In genomic region chr17:19726615-19727376, GRCh38 we compare ENCODE assay signal across 12 cellular contexts. TPM values are rescaled to one million over a fixed set of nuclear protein-coding genes. Genes with fewer than 3 reads are reported as not detected.
DNase-seq lines count a peak whose midpoint lies in the region; ATAC-seq and TF ChIP-seq lines count a peak whose summit lies in the region.
"Had no signal": no experiment of that assay in that cellular context is flagged by ENCODE, and none has a peak within 500 bp of the region (broad histone marks: within the 10 kb centered on the region; RNA-seq: fewer than 3 reads in every experiment).

No MANE protein-coding gene starts in this region.

- H2BK20ac ChIP-seq in IMR-90 (ENCODE audit: low read depth, low read length) = peak overlapping the region; percentile 11; the same call in 1 of the 2 replicates

- no peak overlapping the region for H3K9ac ChIP-seq in IMR-90 (ENCODE audit: low read depth, low read length)
- H3K9ac ChIP-seq in stomach smooth muscle (ENCODE audit: low read length in 2 of 2) = peak overlapping the region; percentile 46 to 51

- H3K14ac ChIP-seq in IMR-90 (replicated peaks; ENCODE audit: low read depth, low read length) = no peak overlapping the region

- TF ChIP-seq RAD21 in IMR-90 (IDR thresholded peaks at IDR 0.05; ENCODE audit: low read length) = no peak

- TF ChIP-seq CTCF in IMR-90 (conservative IDR thresholded peaks at IDR 0.05; ENCODE audit: low read depth, low read length) = no peak
- no peak for TF ChIP-seq CTCF in choroid plexus epithelial cell (conservative IDR thresholded peaks at IDR 0.05; ENCODE audit: low read depth, low read length)
- no peak for TF ChIP-seq CTCF in left lung (IDR thresholded peaks at IDR 0.05)

- H3K27me3 ChIP-seq in IMR-90 (ENCODE audit: control insufficient read depth, insufficient read depth, low read length) (peaks cover 20% of the 10 kb centered on the region), left lung (no peaks in the 10 kb centered on the region), stomach smooth muscle (ENCODE audit: control insufficient read depth in 1 of 2, insufficient read depth in 2 of 2, low read length in 2 of 2) (no peaks in the 10 kb centered on the region)

- no peak overlapping the region for H3K4me2 ChIP-seq in IMR-90 (ENCODE audit: low read depth, low read length)

- peaks cover 2% of the 10 kb centered on the region; the same call in 1 of the 2 replicates for H3K9me3 ChIP-seq in IMR-90 (ENCODE audit: control insufficient read depth, insufficient read depth, low read length)
- no peaks in the 10 kb centered on the region for H3K9me3 ChIP-seq in left lung
- no peaks in the 10 kb centered on the region for H3K9me3 ChIP-seq in stomach smooth muscle (ENCODE audit: control insufficient read depth in 2 of 2, low read length in 2 of 2)

- H2BK15ac ChIP-seq in IMR-90 (ENCODE audit: low read depth, low read length) = no peak overlapping the region

- H3K4me1 ChIP-seq in IMR-90 (ENCODE audit: control insufficient read depth, insufficient read depth, low read length) (peaks cover 11% of the 10 kb centered on the region; the same call in 1 of the 2 replicates), left lung (peaks cover 12 to 55% of the 10 kb centered on the region in 2 donors), stomach smooth muscle (ENCODE audit: control insufficient read depth, insufficient read depth, low read length) (peaks cover 34% of the 10 kb centered on the region)

- H3K27ac ChIP-seq in IMR-90 (ENCODE audit: insufficient read depth, low read length) = peak overlapping the region; percentile 88; the same call in 1 of the 2 replicates
- H3K27ac ChIP-seq in left lung = peak overlapping the region; percentile 43 to 83
- peak overlapping the region; percentile 94 for H3K27ac ChIP-seq in stomach smooth muscle (ENCODE audit: low read length)

- H3K4me3 ChIP-seq in IMR-90 (ENCODE audit: insufficient read depth, low read depth, low read length) (no peak overlapping the region), choroid plexus epithelial cell (ENCODE audit: low read depth, low read length) (no peak overlapping the region), left lung (no peak overlapping the region), stomach smooth muscle (ENCODE audit: low read length in 2 of 2) (no peak overlapping the region)

- whole genome bisulfite sequencing in IMR-90 (ENCODE audit: extremely low coverage in 2 of 2, insufficient read length in 1 of 2), 2 experiments = no CpG with 5 or more reads among the region's 7 CpGs

- no TSS peak for BruUV-seq in IMR-90 (replicated peaks; lab: Mats Ljungman, UMichigan)

- H3K36me3 ChIP-seq in IMR-90 (ENCODE audit: control insufficient read depth, insufficient read depth, low read length) (no peaks in the 10 kb centered on the region), left lung (no peaks in the 10 kb centered on the region), stomach smooth muscle (ENCODE audit: control insufficient read depth in 2 of 2, insufficient read depth in 2 of 2, low read length in 2 of 2) (no peaks in the 10 kb centered on the region)

- CTCF ChIA-PET in IMR-90 (lab: Yijun Ruan, JAX) = no interaction called here

- no peak overlapping the region for H3K23ac ChIP-seq in IMR-90 (ENCODE audit: low read depth, low read length)

- H4K91ac ChIP-seq in IMR-90 (ENCODE audit: insufficient read depth, low read depth, low read length) = no peak overlapping the region

- DNase-seq in IMR-90 (no peak), choroid plexus epithelial cell (ENCODE audit: low read depth) (peak; percentile 27), left lung (no peak), HuH-7 (ENCODE audit: low spot score) (no peak), NCI-H2029 (lab: John Stamatoyannopoulos, UW) (no peak)
- no peak for DNase-seq in activated T-cell treated with anti-CD3 and anti-CD28 coated beads, Interleukin-2, amount 50 U/mL, for 48 hours
- DNase-seq: endodermal cell; stimulated activated naive CD8-positive, alpha-beta T cell treated with anti-CD3 and anti-CD28 coated beads, Interleukin-15, Interleukin-2, amounts not matched to agents 100 U/mL and 50 U/mL, for 24 hours had no signal

- H2BK120ac ChIP-seq in IMR-90 (ENCODE audit: low read depth, low read length) = peak overlapping the region; percentile 16

- H4K20me1 ChIP-seq in IMR-90 (ENCODE audit: insufficient read depth, low read length) = no peaks in the 10 kb centered on the region

- no peak for ATAC-seq in IMR-90 (ENCODE audit: low read depth)
- no peak for ATAC-seq in left lung
- no peak for ATAC-seq in HG02973 (IDR thresholded peaks at IDR 0.05; ENCODE audit: unreplicated experiment)
- ATAC-seq: stimulated activated naive CD8-positive, alpha-beta T cell treated with anti-CD3 and anti-CD28 coated beads, Interleukin-15, Interleukin-2, amounts not matched to agents 100 U/mL and 50 U/mL, for 24 hours had no signal

- H4K5ac ChIP-seq in IMR-90 (ENCODE audit: low read depth, low read length) = peak overlapping the region; percentile 77; the same call in 1 of the 2 replicates

- intact Hi-C loops in IMR-90 (cut with micrococcal nuclease) (no loop called here), left lung (cut with DNase I) (no loop called here)

- no peak overlapping the region for H3K4ac ChIP-seq in IMR-90 (ENCODE audit: low read depth, low read length)

- dilution Hi-C loops in IMR-90 (cut with HindIII; ENCODE audit: low sequenced_read_pairs, unreplicated experiment) = no loop called here

- in situ Hi-C loops in IMR-90 (cut with MboI; ENCODE audit: low sequenced_read_pairs) = no loop called here

- H4K8ac ChIP-seq in IMR-90 (ENCODE audit: low read depth in 2 of 2, low read length in 2 of 2) = peak overlapping the region in 1 of 2 experiments; percentile 24; a peak in 1 of 4 replicates

- POLR2A ChIA-PET in IMR-90 (lab: Charles Lee; ENCODE audit: unreplicated experiment) = no interaction called here

- H3K18ac ChIP-seq in IMR-90 (ENCODE audit: low read depth, low read length) = peak overlapping the region; percentile 83; the same call in 1 of the 2 replicates

- H2BK5ac ChIP-seq in IMR-90 (ENCODE audit: low read depth, low read length, poor library complexity, severe bottlenecking) = no peak overlapping the region

- no peak overlapping the region for H2AK5ac ChIP-seq in IMR-90 (ENCODE audit: low read depth, low read length)

- H3K79me1 ChIP-seq in IMR-90 (ENCODE audit: low read depth in 1 of 2, low read length in 2 of 2) = no peaks in the 10 kb centered on the region

- no peak overlapping the region for H2AK9ac ChIP-seq in IMR-90 (replicated peaks; ENCODE audit: low read depth, low read length, poor library complexity)

- 0 out of 2 replicates have a peak, but pooled peaks cover 4% of the 10 kb centered on the region for H3K9me1 ChIP-seq in IMR-90 (ENCODE audit: insufficient read depth, low read length)

- no peak for TF ChIP-seq POLR2A in IMR-90 (IDR thresholded peaks at IDR 0.05; ENCODE audit: low read depth, low read length)

- no peak overlapping the region for H2AFZ ChIP-seq in IMR-90 (replicated peaks; ENCODE audit: low read length, poor library complexity)

- H3K56ac ChIP-seq in IMR-90 (ENCODE audit: extremely low read depth, insufficient read depth, low read length) = no peak overlapping the region

TF ChIP-seq in IMR-90, 13 proteins besides CTCF, POLR2A, EP300 and RAD21:
- TF ChIP-seq BHLHE40 (IDR thresholded peaks at IDR 0.05; ENCODE audit: low read depth, low read length) (no peak), MXI1 (IDR thresholded peaks at IDR 0.05; ENCODE audit: borderline replicate concordance, low read depth, low read length) (no peak), CEBPB (IDR thresholded peaks at IDR 0.05; ENCODE audit: low read depth, low read length) (no peak), FOS (IDR thresholded peaks at IDR 0.05; ENCODE audit: low read depth, low read length) (no peak), MAZ (IDR thresholded peaks at IDR 0.05; ENCODE audit: borderline replicate concordance, low read depth, low read length) (no peak), ELK1 (IDR thresholded peaks at IDR 0.05; ENCODE audit: borderline replicate concordance, low read depth, low read length) (no peak)

RNA-seq across cellular contexts. Expression of gene SLC47A2, which starts 10.4 kb away (rescaled TPM):
- total RNA-seq in IMR-90 (2012; rRNA removed) = not detected in 2 replicates
- polyA plus RNA-seq in IMR-90 (2012; rRNA removed) = not detected in 2 replicates
- polyA plus RNA-seq in IMR-90 (2012; cell fraction: cytosol; rRNA removed) = not detected in 2 replicates
- polyA plus RNA-seq in IMR-90 (2012; cell fraction: nucleus; rRNA removed; ENCODE audit: low replicate concordance) = not detected in 2 replicates
- total RNA-seq in left lung = not detected
- total RNA-seq: activated T-helper 2 cell treated with anti-CD3 and anti-CD28 coated beads, Interferon-gamma antibody, Interleukin-2, Interleukin-4, amounts not matched to agents 10 μg/mL and 5 μg/mL and 100 μg/mL, durations not matched to agents 14 hours and 24 hours and 36 hours; endodermal cell; lung microvascular endothelial cell had no signal

RNA-seq across cellular contexts. Expression of gene ALDH3A1, which starts 21.3 kb away (rescaled TPM):
- total RNA-seq in IMR-90 (2012; rRNA removed) = not detected in 2 replicates
- not detected in 2 replicates for polyA plus RNA-seq in IMR-90 (2012; rRNA removed)
- not detected in 2 replicates for polyA plus RNA-seq in IMR-90 (2012; cell fraction: cytosol; rRNA removed)
- not detected in 2 replicates for polyA plus RNA-seq in IMR-90 (2012; cell fraction: nucleus; rRNA removed; ENCODE audit: low replicate concordance)
- total RNA-seq in left lung = 1 to 10 TPM; 1.2 to 4.7 TPM
- total RNA-seq: activated T-helper 2 cell treated with anti-CD3 and anti-CD28 coated beads, Interferon-gamma antibody, Interleukin-2, Interleukin-4, amounts not matched to agents 10 μg/mL and 5 μg/mL and 100 μg/mL, durations not matched to agents 14 hours and 24 hours and 36 hours had no signal
